Comparison of ENCODE assay signal across 1 cellular context in the genomic region with DNA sequence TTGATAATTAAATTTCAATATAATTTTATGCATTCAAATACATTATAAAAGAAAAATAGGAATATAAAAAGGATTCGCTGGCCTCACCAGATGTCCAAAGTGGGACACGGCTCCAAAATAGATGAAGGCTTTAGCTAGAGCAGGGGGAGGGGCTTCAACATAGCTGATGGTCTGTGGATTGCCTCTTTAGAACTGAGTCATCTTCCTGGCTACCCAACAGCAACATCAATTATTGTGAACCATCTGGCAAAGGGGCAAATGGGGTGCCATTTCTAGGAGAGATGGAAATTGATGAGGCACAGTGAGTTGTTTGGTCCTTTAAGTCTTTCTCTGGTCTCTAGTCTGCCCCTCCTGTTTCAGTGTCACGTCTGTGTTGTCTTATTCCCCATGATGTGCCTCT.
TF ChIP-seq lines count a peak whose summit lies in the region.

No MANE protein-coding gene starts in this region.

TF ChIP-seq in SK-N-SH, 30 proteins besides CTCF, POLR2A, EP300 and RAD21 (continued from another document):
- TF ChIP-seq, protein P1, sequence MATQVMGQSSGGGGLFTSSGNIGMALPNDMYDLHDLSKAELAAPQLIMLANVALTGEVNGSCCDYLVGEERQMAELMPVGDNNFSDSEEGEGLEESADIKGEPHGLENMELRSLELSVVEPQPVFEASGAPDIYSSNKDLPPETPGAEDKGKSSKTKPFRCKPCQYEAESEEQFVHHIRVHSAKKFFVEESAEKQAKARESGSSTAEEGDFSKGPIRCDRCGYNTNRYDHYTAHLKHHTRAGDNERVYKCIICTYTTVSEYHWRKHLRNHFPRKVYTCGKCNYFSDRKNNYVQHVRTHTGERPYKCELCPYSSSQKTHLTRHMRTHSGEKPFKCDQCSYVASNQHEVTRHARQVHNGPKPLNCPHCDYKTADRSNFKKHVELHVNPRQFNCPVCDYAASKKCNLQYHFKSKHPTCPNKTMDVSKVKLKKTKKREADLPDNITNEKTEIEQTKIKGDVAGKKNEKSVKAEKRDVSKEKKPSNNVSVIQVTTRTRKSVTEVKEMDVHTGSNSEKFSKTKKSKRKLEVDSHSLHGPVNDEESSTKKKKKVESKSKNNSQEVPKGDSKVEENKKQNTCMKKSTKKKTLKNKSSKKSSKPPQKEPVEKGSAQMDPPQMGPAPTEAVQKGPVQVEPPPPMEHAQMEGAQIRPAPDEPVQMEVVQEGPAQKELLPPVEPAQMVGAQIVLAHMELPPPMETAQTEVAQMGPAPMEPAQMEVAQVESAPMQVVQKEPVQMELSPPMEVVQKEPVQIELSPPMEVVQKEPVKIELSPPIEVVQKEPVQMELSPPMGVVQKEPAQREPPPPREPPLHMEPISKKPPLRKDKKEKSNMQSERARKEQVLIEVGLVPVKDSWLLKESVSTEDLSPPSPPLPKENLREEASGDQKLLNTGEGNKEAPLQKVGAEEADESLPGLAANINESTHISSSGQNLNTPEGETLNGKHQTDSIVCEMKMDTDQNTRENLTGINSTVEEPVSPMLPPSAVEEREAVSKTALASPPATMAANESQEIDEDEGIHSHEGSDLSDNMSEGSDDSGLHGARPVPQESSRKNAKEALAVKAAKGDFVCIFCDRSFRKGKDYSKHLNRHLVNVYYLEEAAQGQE (IDR thresholded peaks at IDR 0.05; ENCODE audit: low read depth, low read length), result no peak
- no peak for TF ChIP-seq SMC3 (IDR thresholded peaks at IDR 0.05; ENCODE audit: low read depth, low read length)
- peak; percentile 11; the same call in 1 of the 2 replicates for TF ChIP-seq RXRA (IDR thresholded peaks at IDR 0.05; ENCODE audit: borderline replicate concordance, low read depth)
- TF ChIP-seq FOXJ3 (CRISPR knock-in tag; IDR thresholded peaks at IDR 0.05), result no peak
- peak; percentile 45 for TF ChIP-seq FOSL2 (IDR thresholded peaks at IDR 0.05; ENCODE audit: borderline replicate concordance, low read depth)
- no peak for TF ChIP-seq RCOR1 (IDR thresholded peaks at IDR 0.05; ENCODE audit: low read length)
- no peak for TF ChIP-seq EZH2phosphoT487 (IDR thresholded peaks at IDR 0.05; ENCODE audit: borderline replicate concordance, low read depth)
